15 cellular contexts compared by ENCODE assay signal in the genomic region with DNA sequence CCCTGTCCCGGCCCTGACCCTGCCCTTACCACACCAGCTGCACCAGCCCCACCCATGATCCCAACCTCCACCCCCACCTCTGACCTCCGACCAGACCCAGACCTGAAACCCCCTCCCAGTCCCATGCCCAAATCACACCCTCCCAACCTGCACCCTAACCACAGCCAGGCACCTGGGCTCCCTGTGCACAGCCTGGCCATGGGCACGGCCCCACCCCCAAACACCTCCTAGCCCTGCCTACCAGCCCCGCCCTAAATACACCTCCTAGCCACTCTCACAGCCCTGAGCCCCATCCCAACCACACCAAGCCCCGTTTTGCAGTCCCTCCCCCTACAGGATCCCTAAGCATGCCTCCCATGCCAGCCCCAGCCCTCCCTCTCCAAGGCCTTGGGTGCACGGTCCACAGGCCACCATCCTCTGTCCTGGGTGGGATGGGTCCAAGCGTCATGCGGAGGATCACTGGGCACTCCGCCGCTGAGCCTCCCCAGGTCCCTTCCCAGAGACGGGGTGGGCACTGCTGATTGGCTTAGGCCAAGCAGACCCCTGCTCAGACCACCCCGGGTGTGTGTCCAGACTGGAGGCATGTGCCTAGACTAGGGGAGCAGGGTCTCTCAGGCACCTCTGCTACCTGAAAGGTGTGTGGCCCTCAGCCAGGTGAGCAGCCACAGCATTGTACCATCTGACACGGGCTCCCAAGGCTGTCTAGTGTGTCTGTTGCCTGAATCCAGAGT.
"Had no signal": no experiment of that assay in that cellular context is flagged by ENCODE, and none has a peak within 500 bp of the region (broad histone marks: within the 10 kb centered on the region; RNA-seq: fewer than 3 reads in every experiment).

No MANE protein-coding gene starts in this region.

- H3K4me3 ChIP-seq: heart right ventricle, left lung, spleen, suprapubic skin, transverse colon had no signal

- H3K4me3 Mint-ChIP-seq: activated naive CD8-positive, alpha-beta T cell; nephron; stimulated activated naive CD8-positive, alpha-beta T cell treated with anti-CD3 and anti-CD28 coated beads, Interleukin-15, Interleukin-2, amounts not matched to agents 100 ng/mL and 50 ng/mL, for 24 hours had no signal

- H3K27ac Mint-ChIP-seq: activated naive CD8-positive, alpha-beta T cell; nephron; stimulated activated naive CD8-positive, alpha-beta T cell treated with anti-CD3 and anti-CD28 coated beads, Interleukin-15, Interleukin-2, amounts not matched to agents 100 ng/mL and 50 ng/mL, for 24 hours had no signal

- H3K36me3 ChIP-seq: heart right ventricle, left lung, spleen, suprapubic skin, transverse colon had no signal

- H3K36me3 Mint-ChIP-seq: activated naive CD8-positive, alpha-beta T cell had no signal

- H3K4me1 ChIP-seq: heart right ventricle, left lung, spleen, suprapubic skin, transverse colon had no signal

- H3K9me3 ChIP-seq: left lung, suprapubic skin, transverse colon had no signal

- H3K27ac ChIP-seq: heart right ventricle, left lung, spleen, suprapubic skin, transverse colon, VCaP had no signal

- ATAC-seq: heart right ventricle, left lung had no signal

- H3K4me1 Mint-ChIP-seq: nephron had no signal

- DNase-seq: activated CD4-positive, alpha-beta T cell treated with anti-CD3 and anti-CD28 coated beads for 1 hour; activated CD4-positive, alpha-beta T cell treated with anti-CD3 and anti-CD28 coated beads, Interleukin-2, amount 50 U/mL, for 48 hours; activated gamma-delta T cell; erythroblast; heart right ventricle; left lung; mammary epithelial cell; nucleus accumbens; spleen; transverse colon had no signal
